Comparison of ENCODE assay signal across 29 cellular contexts in genomic region chr21:17279663-17280062, GRCh38.
"Had no signal": no experiment of that assay in that cellular context is flagged by ENCODE, and none has a peak within 500 bp of the region (broad histone marks: within the 10 kb centered on the region; RNA-seq: fewer than 3 reads in every experiment).

No MANE protein-coding gene starts in this region.

- H3K4me2 ChIP-seq: hepatocyte had no signal

- H3K27ac Mint-ChIP-seq: dendritic cell treated with granulocyte-macrophage colony-stimulating factor and Interleukin-4, amounts not matched to agents 40 ng/mL and 50 ng/mL, for 4 days; effector memory CD8-positive, alpha-beta T cell had no signal

- DNase-seq: colonic mucosa; cortex of kidney; dermis blood vessel endothelial cell; dorsolateral prefrontal cortex; effector CD4-positive, alpha-beta T cell; effector CD8-positive, alpha-beta T cell; effector memory CD4-positive, alpha-beta T cell; effector memory CD8-positive, alpha-beta T cell; erythroblast; esophagus squamous epithelium; foreskin fibroblast; foreskin keratinocyte; foreskin melanocyte; gastrocnemius medialis; glutamatergic neuron; head of caudate nucleus; heart left ventricle; heart right ventricle; hippocampal formation had no signal

- H3K27ac ChIP-seq: colonic mucosa, coronary artery, dorsolateral prefrontal cortex, epithelial cell of prostate, esophagus muscularis mucosa, esophagus squamous epithelium, foreskin keratinocyte, gastrocnemius medialis, gastroesophageal sphincter, heart left ventricle, heart right ventricle, hepatocyte had no signal

- H3K27me3 Mint-ChIP-seq: dendritic cell treated with granulocyte-macrophage colony-stimulating factor and Interleukin-4, amounts not matched to agents 40 ng/mL and 50 ng/mL, for 4 days; effector memory CD8-positive, alpha-beta T cell had no signal

- H3K79me2 ChIP-seq: hepatocyte had no signal

- H3K9me3 ChIP-seq: colonic mucosa, gastrocnemius medialis had no signal

- H3K4me3 ChIP-seq: colonic mucosa, coronary artery, dorsolateral prefrontal cortex, esophagus muscularis mucosa, esophagus squamous epithelium, gastrocnemius medialis, gastroesophageal sphincter, heart left ventricle, heart right ventricle, hepatocyte had no signal

- FAIRE-seq: endometrium, endothelial cell of umbilical vein, frontal cortex had no signal

- H3K4me1 ChIP-seq: colonic mucosa, esophagus muscularis mucosa, esophagus squamous epithelium, foreskin keratinocyte, gastrocnemius medialis, gastroesophageal sphincter, heart left ventricle, heart right ventricle had no signal

- H3K27me3 ChIP-seq: colonic mucosa, dorsolateral prefrontal cortex, esophagus muscularis mucosa, esophagus squamous epithelium, foreskin keratinocyte, gastrocnemius medialis, gastroesophageal sphincter, heart left ventricle, heart right ventricle, hepatocyte had no signal

- H3K4me3 Mint-ChIP-seq: dendritic cell treated with granulocyte-macrophage colony-stimulating factor and Interleukin-4, amounts not matched to agents 40 ng/mL and 50 ng/mL, for 4 days; effector memory CD8-positive, alpha-beta T cell had no signal

- H3K36me3 ChIP-seq: colonic mucosa, esophagus muscularis mucosa, esophagus squamous epithelium, gastrocnemius medialis, gastroesophageal sphincter, heart left ventricle, heart right ventricle had no signal

- H2AFZ ChIP-seq: hepatocyte had no signal

- ATAC-seq: effector memory CD8-positive, alpha-beta T cell; esophagus mucosa; foreskin keratinocyte; gastrocnemius medialis; gastroesophageal sphincter; heart left ventricle; heart right ventricle had no signal
